Comparison of ENCODE assay signal across 23 cellular contexts in the genomic region with DNA sequence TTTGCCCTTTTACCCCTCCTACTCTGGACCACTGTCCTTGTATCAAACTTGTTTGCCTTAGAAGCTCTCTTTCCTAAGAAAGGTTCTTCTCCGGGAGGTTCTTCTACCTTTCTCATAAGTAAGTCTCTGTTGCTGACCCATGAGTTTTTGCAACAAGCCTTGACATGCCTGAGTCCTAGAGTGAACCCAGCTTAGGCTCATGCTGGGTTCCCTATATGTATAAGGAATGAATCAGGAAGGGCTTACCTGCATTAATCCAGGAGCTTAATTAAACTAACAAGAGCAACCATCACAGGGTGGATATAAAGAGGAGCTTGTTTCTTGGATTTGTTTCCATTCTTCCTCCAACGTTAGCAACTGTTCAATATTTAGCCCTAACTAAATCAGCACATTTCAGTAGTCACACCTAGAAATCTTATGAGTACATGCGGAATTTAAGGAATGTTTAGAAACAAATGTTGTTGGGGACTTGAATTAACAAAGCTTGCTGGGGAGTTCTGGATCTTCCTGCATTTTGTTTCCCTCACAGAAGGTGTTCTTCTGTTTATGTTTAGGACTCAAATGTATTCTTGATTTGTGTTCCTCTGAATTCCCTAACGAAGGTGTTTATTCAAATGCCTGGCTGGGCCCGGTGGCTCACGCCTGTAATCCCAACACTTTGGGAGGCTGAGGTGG.
A peak's percentile ranks its signal among the peaks of the same experiment; 100 is the strongest.
DNase-seq lines count a peak whose midpoint lies in the region; ATAC-seq and TF ChIP-seq lines count a peak whose summit lies in the region.
"Had no signal": no experiment of that assay in that cellular context is flagged by ENCODE, and none has a peak within 500 bp of the region (broad histone marks: within the 10 kb centered on the region; RNA-seq: fewer than 3 reads in every experiment).

No MANE protein-coding gene starts in this region.

- H3K4me1 ChIP-seq in esophagus (ENCODE audit: control insufficient read depth in 2 of 2, insufficient read depth in 2 of 2, low read length in 1 of 2) (peaks cover 0 to 7% of the 10 kb centered on the region in 2 donors), smooth muscle cell (ENCODE audit: low read depth) (no peaks in the 10 kb centered on the region)
- H3K4me1 ChIP-seq: neural progenitor cell had no signal

- H3F3A ChIP-seq in smooth muscle cell (ENCODE audit: low read depth) = no peaks in the 10 kb centered on the region

- WGBS in esophagus, 2 donors = 50 to 58% methylated on average over 6 of the region's 6 CpGs
- WGBS in smooth muscle cell (ENCODE audit: low lambda C conversion rate) = 73% methylated on average over 6 of the region's 6 CpGs

- no peak overlapping the region for H3K27ac Mint-ChIP-seq in activated CD8-positive, alpha-beta memory T cell treated with anti-CD3 and anti-CD28 coated beads, Interleukin-2, amount 10 ng/mL, durations not matched to agents 7 days and 5 days
- H3K27ac Mint-ChIP-seq: CD8-positive, alpha-beta memory T cell; HFFc6; IgD-negative memory B cell; immature natural killer cell; neural progenitor cell had no signal

- H2AFZ ChIP-seq in smooth muscle cell (ENCODE audit: low read depth) = no peak overlapping the region

- no peaks in the 10 kb centered on the region for H3K9me3 Mint-ChIP-seq in activated CD8-positive, alpha-beta memory T cell treated with anti-CD3 and anti-CD28 coated beads, Interleukin-2, amount 10 ng/mL, durations not matched to agents 7 days and 5 days (ENCODE audit: low read depth)
- H3K9me3 Mint-ChIP-seq: CD8-positive, alpha-beta memory T cell; HFFc6; IgD-negative memory B cell; neural progenitor cell had no signal

- H3K27me3 ChIP-seq in esophagus (ENCODE audit: control insufficient read depth in 1 of 2, insufficient read depth in 2 of 2, low read length in 2 of 2) (no peaks in the 10 kb centered on the region), smooth muscle cell (ENCODE audit: low read depth) (no peaks in the 10 kb centered on the region)
- H3K27me3 ChIP-seq: neural progenitor cell, tibial artery had no signal

- CTCF ChIA-PET in activated CD8-positive, alpha-beta memory T cell treated with anti-CD3 and anti-CD28 coated beads, Interleukin-2, amount 10 ng/mL, durations not matched to agents 7 days and 5 days (lab: Charles Lee) = no interaction called here
- CTCF ChIA-PET in HEK293T (lab: Yijun Ruan, JAX) = interaction anchor here (1.1 to 1.4 kb wide), 2 partner anchors 36 to 40 kb away, joined by 3 to 4 read pairs; no protein-coding TSS in a partner anchor

- peak overlapping the region; percentile 0 for H3K9ac ChIP-seq in smooth muscle cell (ENCODE audit: low read depth)
- H3K9ac ChIP-seq: neural progenitor cell, SK-N-SH had no signal

- peak overlapping the region; percentile 65 to 74 for H3K27ac ChIP-seq in esophagus (ENCODE audit: low read depth in 2 of 2, low read length in 1 of 2)
- H3K27ac ChIP-seq in smooth muscle cell (ENCODE audit: low read depth) = peak overlapping the region; percentile 67
- H3K27ac ChIP-seq: neural progenitor cell, tibial artery had no signal

- POLR2A ChIA-PET in HEK293T (lab: Yijun Ruan, JAX) = no interaction called here

- no peaks in the 10 kb centered on the region for H3K9me3 ChIP-seq in esophagus (ENCODE audit: control insufficient read depth in 2 of 2, insufficient read depth in 1 of 2, low read depth in 1 of 2, low read length in 1 of 2)
- no peaks in the 10 kb centered on the region for H3K9me3 ChIP-seq in smooth muscle cell (replicated peaks; ENCODE audit: low read depth)
- H3K9me3 ChIP-seq: mucosa of descending colon, SK-N-SH, tibial artery had no signal

- no peaks in the 10 kb centered on the region for H3K4me1 Mint-ChIP-seq in activated CD8-positive, alpha-beta memory T cell treated with anti-CD3 and anti-CD28 coated beads, Interleukin-2, amount 10 ng/mL, durations not matched to agents 7 days and 5 days
- H3K4me1 Mint-ChIP-seq: CD8-positive, alpha-beta memory T cell; immature natural killer cell had no signal

- H3K79me2 ChIP-seq in smooth muscle cell (ENCODE audit: low read depth) = no peaks in the 10 kb centered on the region

- no peak for TF ChIP-seq CTCF in smooth muscle cell (IDR thresholded peaks at IDR 0.05; ENCODE audit: borderline replicate concordance, insufficient read depth, poor library complexity, severe bottlenecking)

- ATAC-seq in activated CD8-positive, alpha-beta memory T cell treated with anti-CD3 and anti-CD28 coated beads, Interleukin-2, amount 10 ng/mL, durations not matched to agents 7 days and 5 days = no peak
- ATAC-seq: mucosa of descending colon had no signal

- H3K27me3 Mint-ChIP-seq in activated CD8-positive, alpha-beta memory T cell treated with anti-CD3 and anti-CD28 coated beads, Interleukin-2, amount 10 ng/mL, durations not matched to agents 7 days and 5 days = peaks cover 4% of the 10 kb centered on the region
- H3K27me3 Mint-ChIP-seq: IgD-negative memory B cell, progenitor cell of endocrine pancreas had no signal

- peak; percentile 51 for DNase-seq in HPDE6-E6E7 (ENCODE audit: extremely low spot score)
- peak; percentile 63 for DNase-seq in RPMI8226
- no peak for DNase-seq in smooth muscle cell (lab: John Stamatoyannopoulos, UW; ENCODE audit: unreplicated experiment)
- DNase-seq in activated CD8-positive, alpha-beta memory T cell treated with anti-CD3 and anti-CD28 coated beads, Interleukin-2, amount 10 ng/mL, durations not matched to agents 7 days and 5 days = no peak
- no peak for DNase-seq in NCI-H2196 treated with DMSO at 0.1 percent for 48 hours (lab: John Stamatoyannopoulos, UW; ENCODE audit: unreplicated experiment)
- DNase-seq in HEK293T (ENCODE audit: extremely low spot score) = no peak
- DNase-seq: activated naive CD4-positive, alpha-beta T cell treated with anti-CD3 and anti-CD28 coated beads, Interleukin-2, amount 50 U/mL, for 16 hours; activated T-cell treated with anti-CD3 and anti-CD28 coated beads, Interleukin-2, amount 50 U/mL, for 48 hours; CD8-positive, alpha-beta memory T cell; effector CD8-positive, alpha-beta T cell; immature natural killer cell; mucosa of descending colon; NCI-H187 treated with DMSO at 0.1 percent for 48 hours; NCI-H2227 treated with DMSO at 0.1 percent for 48 hours; stimulated activated CD4-positive, alpha-beta T cell treated with anti-CD3 and anti-CD28 coated beads, Interleukin-2, amount 100 ng/mL, for 24 hours; stimulated activated naive CD4-positive, alpha-beta T cell treated with Interleukin-2 at 50 U/mL for 16 hours; tibial artery had no signal

- H3K4me3 Mint-ChIP-seq in activated CD8-positive, alpha-beta memory T cell treated with anti-CD3 and anti-CD28 coated beads, Interleukin-2, amount 10 ng/mL, durations not matched to agents 7 days and 5 days = no peak overlapping the region
- H3K4me3 Mint-ChIP-seq: HFFc6, IgD-negative memory B cell, immature natural killer cell, neural progenitor cell had no signal

- H3K36me3 Mint-ChIP-seq in activated CD8-positive, alpha-beta memory T cell treated with anti-CD3 and anti-CD28 coated beads, Interleukin-2, amount 10 ng/mL, durations not matched to agents 7 days and 5 days = no peaks in the 10 kb centered on the region
- H3K36me3 Mint-ChIP-seq: CD8-positive, alpha-beta memory T cell; IgD-negative memory B cell; immature natural killer cell; neural progenitor cell had no signal

- H3K4me2 ChIP-seq in smooth muscle cell = peak overlapping the region; percentile 6
- H3K4me2 ChIP-seq: neural progenitor cell, SK-N-SH had no signal

- H3K4me3 ChIP-seq in esophagus (ENCODE audit: low read depth in 1 of 2, low read length in 2 of 2) (no peak overlapping the region), smooth muscle cell (no peak overlapping the region)
- H3K4me3 ChIP-seq: mucosa of descending colon, neural progenitor cell, tibial artery had no signal

- no peaks in the 10 kb centered on the region for H3K36me3 ChIP-seq in esophagus (ENCODE audit: control insufficient read depth in 2 of 2, insufficient read depth in 2 of 2, low read length in 1 of 2)
- no peaks in the 10 kb centered on the region for H3K36me3 ChIP-seq in smooth muscle cell (ENCODE audit: low read depth)
- H3K36me3 ChIP-seq: neural progenitor cell, tibial artery had no signal

- no peaks in the 10 kb centered on the region for H4K20me1 ChIP-seq in smooth muscle cell (ENCODE audit: low read depth)

TF ChIP-seq in HEK293T, 16 proteins besides CTCF, POLR2A, EP300 and RAD21:
- TF ChIP-seq ELF4 (IDR thresholded peaks at IDR 0.05) = no peak
- no peak for TF ChIP-seq NFRKB (IDR thresholded peaks at IDR 0.05)
- TF ChIP-seq ZNF384 (IDR thresholded peaks at IDR 0.05) = no peak
- TF ChIP-seq ARNT (IDR thresholded peaks at IDR 0.05) = no peak
- TF ChIP-seq CTBP1 (IDR thresholded peaks at IDR 0.05; ENCODE audit: borderline replicate concordance) = no peak
- TF ChIP-seq HDGF (IDR thresholded peaks at IDR 0.05; ENCODE audit: borderline replicate concordance) = no peak
- TF ChIP-seq FOXA1 (IDR thresholded peaks at IDR 0.05) = no peak
- no peak for TF ChIP-seq TARDBP (IDR thresholded peaks at IDR 0.05)
- TF ChIP-seq BHLHE40 (IDR thresholded peaks at IDR 0.05; ENCODE audit: borderline replicate concordance) = no peak
- TF ChIP-seq SP1 (IDR thresholded peaks at IDR 0.05) = no peak
- no peak for TF ChIP-seq FOXK2 (IDR thresholded peaks at IDR 0.05)
- TF ChIP-seq LEF1 (IDR thresholded peaks at IDR 0.05; ENCODE audit: borderline replicate concordance) = no peak
- no peak for TF ChIP-seq PKNOX1 (IDR thresholded peaks at IDR 0.05)
- TF ChIP-seq SUZ12 (IDR thresholded peaks at IDR 0.05) = no peak
- no peak for TF ChIP-seq L3MBTL2 (conservative IDR thresholded peaks at IDR 0.05)
- TF ChIP-seq FOXM1 (IDR thresholded peaks at IDR 0.05; ENCODE audit: borderline replicate concordance) = no peak

Comparison
In these comparisons a context has a peak if more than half of its experiments do, and no peak if none do; other contexts are left out.
1. DNase-seq: peak in HPDE6-E6E7 (single experiment) and RPMI8226 (single experiment); none in smooth muscle cell (single experiment), activated CD8-positive, alpha-beta memory T cell treated with anti-CD3 and anti-CD28 coated beads, Interleukin-2, amount 10 ng/mL, durations not matched to agents 7 days and 5 days (single experiment), NCI-H2196 treated with DMSO at 0.1 percent for 48 hours (single experiment) and HEK293T (single experiment).